25 cellular contexts compared by ENCODE assay signal in genomic region chr3:62214850-62215249, GRCh38.
DNase-seq lines count a peak whose midpoint lies in the region; ATAC-seq and TF ChIP-seq lines count a peak whose summit lies in the region.
"Had no signal": no experiment of that assay in that cellular context is flagged by ENCODE, and none has a peak within 500 bp of the region (broad histone marks: within the 10 kb centered on the region; RNA-seq: fewer than 3 reads in every experiment).

No MANE protein-coding gene starts in this region.

- DNase-seq in colonic mucosa = peak; percentile 22
- DNase-seq in left lobe of liver (ENCODE audit: low spot score) = no peak
- DNase-seq in osteoblast (ENCODE audit: insufficient read length, low spot score, missing footprints) = peak; percentile 44
- no peak for DNase-seq in HuH-7.5 (ENCODE audit: low spot score)
- no peak for DNase-seq in NOMO-1 (lab: John Stamatoyannopoulos, UW; ENCODE audit: unreplicated experiment in 2 of 2)
- no peak for DNase-seq in NCI-H146 treated with DMSO at 0.1 percent for 48 hours (lab: John Stamatoyannopoulos, UW; ENCODE audit: unreplicated experiment)
- no peak for DNase-seq in ureter (ENCODE audit: low spot score)
- DNase-seq: AML-193; CD4-positive, alpha-beta T cell; H7; Karpas-422; NCI-H1092 treated with DMSO at 0.1 percent for 48 hours; NCI-H1436; NCI-H187 treated with DMSO at 0.1 percent for 48 hours; NCI-H2171 treated with DMSO at 0.1 percent for 48 hours; NCI-H345; NCI-H524; NCI-H774; NK-92 treated with Interleukin-12 subunit alpha and Interleukin-12 subunit beta, amount 100 ng/mL, for 24 hours; PC-9 had no signal

- TF ChIP-seq CTCF in HEK293 (tag by site-specific recombination; IDR thresholded peaks at IDR 0.05) (no peak), colonic mucosa (IDR thresholded peaks at IDR 0.05) (no peak), osteoblast (IDR thresholded peaks at IDR 0.05; ENCODE audit: extremely low read depth, low read depth, low read length) (no peak)

- CTCF ChIA-PET in HEK293 (lab: Yijun Ruan, JAX) = no interaction called here

- H3K4me3 ChIP-seq in HEK293 (ENCODE audit: low read depth, low read length) = no peak overlapping the region
- H3K4me3 ChIP-seq in colonic mucosa = no peak overlapping the region
- no peak overlapping the region for H3K4me3 ChIP-seq in osteoblast (ENCODE audit: insufficient read depth, low read length)
- H3K4me3 ChIP-seq: A549; BLaER1 treated with 17β-estradiol and CSF1 and Interleukin-3, amounts not matched to agents 10 nM and 100 nM; PC-9; SJSA1 had no signal

- H3K36me3 ChIP-seq in HEK293 (ENCODE audit: control insufficient read depth in 2 of 2, insufficient read depth in 1 of 2, low read length in 2 of 2) = peaks cover 0 to 10% of the 10 kb centered on the region in 2 experiments; a peak in 1 of 3 replicates
- H3K36me3 ChIP-seq in colonic mucosa = no peaks in the 10 kb centered on the region
- H3K36me3 ChIP-seq in osteoblast (ENCODE audit: insufficient read depth, low read length) = no peaks in the 10 kb centered on the region
- H3K36me3 ChIP-seq: SJSA1 had no signal

- no peak overlapping the region for H3K4me2 ChIP-seq in osteoblast (ENCODE audit: insufficient read depth, low read length)
- H3K4me2 ChIP-seq: A549; BLaER1 treated with 17β-estradiol and CSF1 and Interleukin-3, amounts not matched to agents 10 nM and 100 nM; PC-9 had no signal

- intact Hi-C loops in colonic mucosa (cut with DNase I) = no loop called here

- no peak overlapping the region for H2AFZ ChIP-seq in osteoblast (ENCODE audit: low read length)
- H2AFZ ChIP-seq: PC-9 had no signal

- H3K79me2 ChIP-seq in osteoblast (ENCODE audit: insufficient read depth, low read length) = no peaks in the 10 kb centered on the region

- no peak overlapping the region for H3K9ac ChIP-seq in colonic mucosa (ENCODE audit: low read depth in 2 of 2, low read length in 2 of 2)
- H3K9ac ChIP-seq: BLaER1 treated with 17β-estradiol and CSF1 and Interleukin-3, amounts not matched to agents 10 nM and 100 nM had no signal

- no peaks in the 10 kb centered on the region for H4K20me1 ChIP-seq in osteoblast (ENCODE audit: insufficient read depth, low read length)
- H4K20me1 ChIP-seq: BLaER1 treated with 17β-estradiol and CSF1 and Interleukin-3, amounts not matched to agents 10 nM and 100 nM had no signal

- H3K9me3 ChIP-seq in HEK293 (ENCODE audit: control insufficient read depth, insufficient read depth, low read depth, low read length) (no peaks in the 10 kb centered on the region), colonic mucosa (no peaks in the 10 kb centered on the region), osteoblast (ENCODE audit: low read depth, low read length) (no peaks in the 10 kb centered on the region)
- H3K9me3 ChIP-seq: A549, SJSA1 had no signal

- H3K4me1 ChIP-seq in HEK293 (ENCODE audit: control insufficient read depth, insufficient read depth, low read length) (peaks cover 4% of the 10 kb centered on the region; the same call in 1 of the 2 replicates), colonic mucosa (no peaks in the 10 kb centered on the region), osteoblast (ENCODE audit: insufficient read depth, low read length) (no peaks in the 10 kb centered on the region)
- H3K4me1 ChIP-seq: A549, SJSA1 had no signal

- no peaks in the 10 kb centered on the region for H3K27me3 ChIP-seq in colonic mucosa
- H3K27me3 ChIP-seq in osteoblast (ENCODE audit: insufficient read depth, low read length) = no peaks in the 10 kb centered on the region
- H3K27me3 ChIP-seq: BLaER1 treated with 17β-estradiol and CSF1 and Interleukin-3, amounts not matched to agents 10 nM and 100 nM; SJSA1 had no signal

- POLR2A ChIA-PET in HEK293 (lab: Yijun Ruan, JAX) = no interaction called here

- peak; percentile 44 for ATAC-seq in left lobe of liver
- ATAC-seq: A549, Right ventricle myocardium inferior had no signal

- no peak overlapping the region for H3K27ac ChIP-seq in HEK293 (ENCODE audit: extremely low read depth, low read depth, low read length)
- H3K27ac ChIP-seq in colonic mucosa = no peak overlapping the region
- H3K27ac ChIP-seq in osteoblast (ENCODE audit: low read depth, low read length) = no peak overlapping the region
- H3K27ac ChIP-seq: A549; BLaER1 treated with 17β-estradiol and CSF1 and Interleukin-3, amounts not matched to agents 10 nM and 100 nM; PC-9; SJSA1 had no signal

TF ChIP-seq in HEK293, 187 proteins besides CTCF, POLR2A, EP300 and RAD21:
- TF ChIP-seq SP3 (tag by site-specific recombination; IDR thresholded peaks at IDR 0.05) (no peak), ZNF10 (tag by site-specific recombination; IDR thresholded peaks at IDR 0.05) (0 out of 2 replicates have a peak, but pooled peaks have one; percentile 20), ZNF155 (tag by site-specific recombination; IDR thresholded peaks at IDR 0.05) (no peak)
TF ChIP-seq in HEK293: peak in this region for 1.

Comparison
In these comparisons a context has a peak if more than half of its experiments do, and no peak if none do; other contexts are left out.
1. DNase-seq: peak in colonic mucosa (single experiment) and osteoblast (single experiment); none in left lobe of liver (single experiment), HuH-7.5 (single experiment), NOMO-1 (0 of 2), NCI-H146 treated with DMSO at 0.1 percent for 48 hours (single experiment) and ureter (single experiment).